Comparison of ENCODE assay signal across 17 cellular contexts in the genomic region with DNA sequence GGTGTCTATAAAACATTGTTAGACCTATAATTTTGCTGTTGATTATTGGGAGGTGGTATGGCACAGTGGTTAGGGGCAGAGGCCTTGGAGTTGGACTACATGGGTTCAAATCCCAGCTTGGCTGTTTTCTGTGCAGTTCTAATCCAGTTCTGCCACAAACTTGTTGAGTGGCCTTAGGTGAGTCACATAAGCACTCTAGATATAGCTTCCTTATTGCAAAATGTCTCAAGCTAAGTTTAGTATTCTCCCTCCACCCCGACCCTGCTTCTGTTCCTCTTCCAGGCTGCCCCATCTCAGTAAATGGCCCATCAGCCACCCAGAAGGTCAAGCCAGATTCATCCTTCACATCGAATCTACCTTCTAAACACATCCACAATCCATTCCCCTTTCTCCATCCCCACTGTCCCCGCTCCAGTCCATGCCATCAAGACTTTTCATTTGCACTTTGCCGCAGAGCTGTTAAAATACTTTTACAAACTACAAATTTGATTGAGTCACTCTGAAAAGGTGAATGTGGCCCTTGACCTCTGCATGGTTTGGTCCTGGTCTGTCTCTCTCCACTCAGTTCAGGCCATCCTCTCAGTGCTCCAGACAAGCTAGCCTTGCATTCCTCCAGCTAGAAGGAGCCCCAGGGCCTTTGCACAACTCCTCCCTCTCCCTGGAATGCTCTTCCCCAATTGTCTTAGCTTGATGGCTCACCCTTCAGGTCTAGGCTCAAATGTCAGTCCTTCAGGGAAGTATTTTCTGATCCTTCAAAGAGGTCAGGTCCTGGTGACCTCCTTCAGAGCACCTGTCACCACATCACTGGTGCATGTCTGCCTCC. TPM values are rescaled to one million over a fixed set of nuclear protein-coding genes. Genes with fewer than 3 reads are reported as not detected.
A peak's percentile ranks its signal among the peaks of the same experiment; 100 is the strongest.
DNase-seq lines count a peak whose midpoint lies in the region; ATAC-seq, FAIRE-seq and TF ChIP-seq lines count a peak whose summit lies in the region.
"Had no signal": no experiment of that assay in that cellular context is flagged by ENCODE, and none has a peak within 500 bp of the region (broad histone marks: within the 10 kb centered on the region; RNA-seq: fewer than 3 reads in every experiment).

No MANE protein-coding gene starts in this region.

- WGBS in HepG2 (ENCODE audit: low lambda C conversion rate), result 77% methylated on average over 4 of the region's 4 CpGs
- WGBS in transverse colon (ENCODE audit: low coverage in 1 of 2), 2 donors, result 83 to 88% methylated on average over 4 of the region's 4 CpGs

- H4K20me1 ChIP-seq in HepG2 (ENCODE audit: insufficient read depth, low read length), result no peaks in the 10 kb centered on the region

- no peak overlapping the region for H2AFZ ChIP-seq in HepG2 (ENCODE audit: low read length)

- H3K27me3 ChIP-seq in HepG2 (ENCODE audit: control insufficient read depth in 1 of 2, insufficient read depth in 2 of 2, low read length in 2 of 2) (no peaks in the 10 kb centered on the region), transverse colon (no peaks in the 10 kb centered on the region)
- H3K27me3 ChIP-seq: suprapubic skin had no signal

- TF ChIP-seq POLR2A in HepG2 (IDR thresholded peaks at IDR 0.05; ENCODE audit: insufficient read depth in 1 of 2, low read depth in 2 of 2, low read length in 2 of 2) (no peak), transverse colon (IDR thresholded peaks at IDR 0.05) (no peak)

- no peaks in the 10 kb centered on the region for H3K79me2 ChIP-seq in HepG2 (ENCODE audit: insufficient read depth, low read length)

- TF ChIP-seq CTCF in VCaP (conservative IDR thresholded peaks at IDR 0.05), result no peak
- no peak for TF ChIP-seq CTCF in HepG2 (CRISPR knock-in tag; IDR thresholded peaks at IDR 0.05)
- TF ChIP-seq CTCF in transverse colon (IDR thresholded peaks at IDR 0.05), result no peak

- TSS peak; percentile 73 for BruUV-seq in HepG2 (replicated peaks; lab: Mats Ljungman, UMichigan)

- H3K9me3 ChIP-seq in HepG2 (ENCODE audit: low read length), result no peaks in the 10 kb centered on the region
- H3K9me3 ChIP-seq in transverse colon, result no peaks in the 10 kb centered on the region
- H3K9me3 ChIP-seq: suprapubic skin had no signal

- H3K36me3 ChIP-seq in HepG2 (replicated peaks in 1 of 2; ENCODE audit: control insufficient read depth in 1 of 2, insufficient read depth in 2 of 2, low read length in 2 of 2) (peaks cover 12 to 36% of the 10 kb centered on the region in 2 experiments), transverse colon (peaks cover 0 to 23% (median 4%) of the 10 kb centered on the region in 4 donors)

- ATAC-seq in HepG2, result peak; percentile 3; the same call in 1 of the 3 replicates
- ATAC-seq in GM19351 (IDR thresholded peaks at IDR 0.05; ENCODE audit: unreplicated experiment), result no peak

- TF ChIP-seq EP300 in HepG2 (IDR thresholded peaks at IDR 0.05; ENCODE audit: low read depth in 2 of 2, low read length in 2 of 2) (no peak), HepG2 (CRISPR knock-in tag; IDR thresholded peaks at IDR 0.05; ENCODE audit: borderline replicate concordance) (no peak), transverse colon (IDR thresholded peaks at IDR 0.05; ENCODE audit: low read depth) (no peak)

- peak overlapping the region; percentile 71 for H3K9ac ChIP-seq in HepG2 (ENCODE audit: insufficient read depth, low read depth, low read length)

- H3K4me1 ChIP-seq in HepG2 (ENCODE audit: insufficient read depth, low read length) (peaks cover 92% of the 10 kb centered on the region), transverse colon (peaks cover 11 to 54% (median 41%) of the 10 kb centered on the region in 4 donors)

- DNase-seq in SKM-1 treated with dmso at 0.1 percent for 144 hours (lab: John Stamatoyannopoulos, UW; ENCODE audit: unreplicated experiment) (peak; percentile 23), SKM-1 (lab: John Stamatoyannopoulos, UW; ENCODE audit: unreplicated experiment) (no peak), HepG2 (ENCODE audit: low spot score) (no peak), transverse colon (no peak), NCI-H2227 (lab: John Stamatoyannopoulos, UW; ENCODE audit: unreplicated experiment) (no peak)
- no peak for DNase-seq in stimulated activated CD4-positive, alpha-beta T cell treated with anti-CD3 and anti-CD28 coated beads, Interleukin-4, amount 100 ng/mL, for 4 hours
- DNase-seq: activated CD4-positive, alpha-beta T cell treated with anti-CD3 and anti-CD28 coated beads for 1 hour; cerebellar nuclear complex; GDM1; immature natural killer cell; KBM-7; NCI-H1436 treated with DMSO at 0.1 percent for 48 hours; NCI-H446 treated with DMSO at 0.1 percent for 48 hours had no signal

- in situ Hi-C loops in HepG2 (cut with HindIII; ENCODE audit: extremely low pct_ligation_motif_present, low pct_unique_long_range_greater_than_20kb), result no loop called here
- in situ Hi-C loops in transverse colon (cut with MboI; ENCODE audit: low pct_ligation_motif_present in 1 of 4, low pct_unique_long_range_greater_than_20kb in 1 of 4, low sequenced_read_pairs in 3 of 4), result no loop called here

- intact Hi-C loops in HepG2 (cut with micrococcal nuclease; ENCODE audit: unreplicated experiment), result no loop called here
- intact Hi-C loops in transverse colon (cut with DNase I; ENCODE audit: low total_unique reads), result no loop called here

- peak overlapping the region in 2 of 3 experiments; percentile 17 to 31; a peak in 2 of 6 replicates for H3K4me3 ChIP-seq in HepG2 (replicated peaks in 1 of 3; ENCODE audit: insufficient read depth in 1 of 3, low read depth in 2 of 3, low read length in 3 of 3)
- no peak overlapping the region for H3K4me3 ChIP-seq in transverse colon
- H3K4me3 ChIP-seq: suprapubic skin had no signal

- no peak for TF ChIP-seq RAD21 in HepG2 (CRISPR knock-in tag; IDR thresholded peaks at IDR 0.05)

- CTCF ChIA-PET in HepG2 (lab: Yijun Ruan, JAX; ENCODE audit: low intra/inter-chr PET ratio, low total read pairs), result interaction anchor here (1.8 kb wide), 1 partner anchor 14 kb away, joined by 4 read pairs; a partner anchor contains a TSS

- POLR2A ChIA-PET in HepG2 (lab: Yijun Ruan, JAX), result interaction anchor here (1.1 to 3.1 kb wide), 15 partner anchors 7 to 112 kb away, joined by 3 to 29 read pairs (median 6); a partner anchor contains a TSS

- FAIRE-seq in HepG2 (lab: Jason Lieb, UNC), result peak; percentile 55
- FAIRE-seq: A204.1 had no signal

- H3K27ac ChIP-seq in VCaP (peak overlapping the region; percentile 71), HepG2 (ENCODE audit: extremely low read length, insufficient read depth, low read length) (peak overlapping the region; percentile 97), transverse colon (peak overlapping the region; percentile 81 to 91 (median 88))
- H3K27ac ChIP-seq: suprapubic skin had no signal

- H3K4me2 ChIP-seq in HepG2 (ENCODE audit: low read depth, low read length), result peak overlapping the region; percentile 77

RNA-seq across cellular contexts. Expression of a gene that starts 10.0 kb away (rescaled TPM):
- total RNA-seq in HepG2 (2016; rRNA removed; fragmentation: Illumina TruSeq; extraction: Trizol), result 23.0 and 23.1 TPM in 2 replicates
- total RNA-seq in HepG2 (2016; cell fraction: cytosol; rRNA removed; fragmentation: Illumina TruSeq; extraction: Trizol; ENCODE audit: low read depth), result 9.0 and 12.1 TPM in 2 replicates
- total RNA-seq in HepG2 (2016; cell fraction: insoluble cytoplasmic fraction; rRNA removed; fragmentation: Illumina TruSeq; extraction: Trizol), result 24.5 and 26.6 TPM in 2 replicates
- total RNA-seq in HepG2 (2016; cell fraction: membrane; rRNA removed; fragmentation: Illumina TruSeq; extraction: Trizol), result 14.8 and 21.9 TPM in 2 replicates
- total RNA-seq in HepG2 (2016; cell fraction: nucleus; rRNA removed; fragmentation: Illumina TruSeq; extraction: Trizol), result 20.3 and 23.2 TPM in 2 replicates
- polyA plus RNA-seq in HepG2 (2011; rRNA removed), result 38.5 and 52.1 TPM in 2 replicates
- polyA plus RNA-seq in HepG2 (2011; cell fraction: cytosol; rRNA removed), result 42.5 and 45.1 TPM in 2 replicates
- polyA plus RNA-seq in HepG2 (2011; cell fraction: nucleus; rRNA removed), result 48.3 and 66.3 TPM in 2 replicates
- 22.4 and 28.2 TPM in 2 replicates for polyA plus RNA-seq in HepG2 (2012)
- polyA plus RNA-seq in HepG2 (2016; cell fraction: cytosol; fragmentation: Illumina TruSeq; extraction: Trizol; ENCODE audit: low read depth), result 3.9 and 7.9 TPM in 2 replicates
- 21.1 and 26.6 TPM in 2 replicates for polyA plus RNA-seq in HepG2 (2016; cell fraction: insoluble cytoplasmic fraction; fragmentation: Illumina TruSeq; extraction: Trizol; ENCODE audit: low read depth)
- 9.6 and 14.6 TPM in 2 replicates for polyA plus RNA-seq in HepG2 (2016; cell fraction: membrane; fragmentation: Illumina TruSeq; extraction: Trizol; ENCODE audit: low read depth)
- 59.1 and 62.1 TPM in 2 replicates for polyA plus RNA-seq in HepG2 (2016; cell fraction: nucleus; fragmentation: Illumina TruSeq; extraction: Trizol; ENCODE audit: insufficient read depth, low read depth)
- polyA minus RNA-seq in HepG2 (2011; rRNA and poly(A)+ RNA removed; ENCODE audit: low replicate concordance), result 23.3 and 44.1 TPM in 2 replicates
- polyA minus RNA-seq in HepG2 (2011; cell fraction: cytosol; rRNA and poly(A)+ RNA removed), result 15.5 and 15.6 TPM in 2 replicates
- 18.0 and 26.0 TPM in 2 replicates for polyA minus RNA-seq in HepG2 (2011; cell fraction: nucleus; rRNA and poly(A)+ RNA removed)
- 100 to 1,000 TPM; 156 to 269 (median 237) TPM for total RNA-seq in transverse colon

RNA-seq across cellular contexts. Expression of a gene that starts 14.3 kb away (rescaled TPM):
- total RNA-seq in HepG2 (2016; rRNA removed; fragmentation: Illumina TruSeq; extraction: Trizol) (21.8 and 23.0 TPM in 2 replicates), transverse colon (100 to 1,000 TPM in 1 of 4 donors, 10 to 100 TPM in 3; 18.5 to 107 (median 63.0) TPM)
- total RNA-seq in HepG2 (2016; cell fraction: cytosol; rRNA removed; fragmentation: Illumina TruSeq; extraction: Trizol; ENCODE audit: low read depth), result 5.0 and 5.9 TPM in 2 replicates
- 21.5 and 22.8 TPM in 2 replicates for total RNA-seq in HepG2 (2016; cell fraction: insoluble cytoplasmic fraction; rRNA removed; fragmentation: Illumina TruSeq; extraction: Trizol)
- 9.1 and 9.2 TPM in 2 replicates for total RNA-seq in HepG2 (2016; cell fraction: membrane; rRNA removed; fragmentation: Illumina TruSeq; extraction: Trizol)
- 16.1 and 20.0 TPM in 2 replicates for total RNA-seq in HepG2 (2016; cell fraction: nucleus; rRNA removed; fragmentation: Illumina TruSeq; extraction: Trizol)
- polyA plus RNA-seq in HepG2 (2011; rRNA removed), result 30.1 and 40.5 TPM in 2 replicates
- 15.7 and 16.1 TPM in 2 replicates for polyA plus RNA-seq in HepG2 (2011; cell fraction: cytosol; rRNA removed)
- 75.9 and 98.7 TPM in 2 replicates for polyA plus RNA-seq in HepG2 (2011; cell fraction: nucleus; rRNA removed)
- 48.3 and 58.9 TPM in 2 replicates for polyA plus RNA-seq in HepG2 (2012)
- polyA plus RNA-seq in HepG2 (2016; cell fraction: cytosol; fragmentation: Illumina TruSeq; extraction: Trizol; ENCODE audit: low read depth), result 6.7 and 7.3 TPM in 2 replicates
- 21.4 and 28.7 TPM in 2 replicates for polyA plus RNA-seq in HepG2 (2016; cell fraction: insoluble cytoplasmic fraction; fragmentation: Illumina TruSeq; extraction: Trizol; ENCODE audit: low read depth)
- 8.7 and 9.0 TPM in 2 replicates for polyA plus RNA-seq in HepG2 (2016; cell fraction: membrane; fragmentation: Illumina TruSeq; extraction: Trizol; ENCODE audit: low read depth)
- polyA plus RNA-seq in HepG2 (2016; cell fraction: nucleus; fragmentation: Illumina TruSeq; extraction: Trizol; ENCODE audit: insufficient read depth, low read depth), result 44.4 and 47.1 TPM in 2 replicates
- 22.4 and 56.5 TPM in 2 replicates for polyA minus RNA-seq in HepG2 (2011; rRNA and poly(A)+ RNA removed; ENCODE audit: low replicate concordance)
- 9.6 and 11.1 TPM in 2 replicates for polyA minus RNA-seq in HepG2 (2011; cell fraction: cytosol; rRNA and poly(A)+ RNA removed)
- polyA minus RNA-seq in HepG2 (2011; cell fraction: nucleus; rRNA and poly(A)+ RNA removed), result 31.4 and 34.3 TPM in 2 replicates

RNA-seq across cellular contexts. Expression of a gene that starts 23.7 kb away (rescaled TPM):
- total RNA-seq in HepG2 (2016; rRNA removed; fragmentation: Illumina TruSeq; extraction: Trizol) (77.2 and 93.1 TPM in 2 replicates), transverse colon (10 to 100 TPM in 3 of 4 donors, 1 to 10 TPM in 1; 4.2 to 58.7 (median 24.4) TPM)
- total RNA-seq in HepG2 (2016; cell fraction: cytosol; rRNA removed; fragmentation: Illumina TruSeq; extraction: Trizol; ENCODE audit: low read depth), result 16.4 and 16.7 TPM in 2 replicates
- total RNA-seq in HepG2 (2016; cell fraction: insoluble cytoplasmic fraction; rRNA removed; fragmentation: Illumina TruSeq; extraction: Trizol), result 79.2 and 96.3 TPM in 2 replicates
- 47.2 and 48.0 TPM in 2 replicates for total RNA-seq in HepG2 (2016; cell fraction: membrane; rRNA removed; fragmentation: Illumina TruSeq; extraction: Trizol)
- 34.4 and 38.5 TPM in 2 replicates for total RNA-seq in HepG2 (2016; cell fraction: nucleus; rRNA removed; fragmentation: Illumina TruSeq; extraction: Trizol)
- polyA plus RNA-seq in HepG2 (2011; rRNA removed), result 25.9 and 36.0 TPM in 2 replicates
- polyA plus RNA-seq in HepG2 (2011; cell fraction: cytosol; rRNA removed), result 23.9 and 28.7 TPM in 2 replicates
- 30.3 and 34.7 TPM in 2 replicates for polyA plus RNA-seq in HepG2 (2011; cell fraction: nucleus; rRNA removed)
- polyA plus RNA-seq in HepG2 (2012), result 17.9 and 29.2 TPM in 2 replicates
- 15.0 and 17.3 TPM in 2 replicates for polyA plus RNA-seq in HepG2 (2016; cell fraction: cytosol; fragmentation: Illumina TruSeq; extraction: Trizol; ENCODE audit: low read depth)
- 103 and 111 TPM in 2 replicates for polyA plus RNA-seq in HepG2 (2016; cell fraction: insoluble cytoplasmic fraction; fragmentation: Illumina TruSeq; extraction: Trizol; ENCODE audit: low read depth)
- polyA plus RNA-seq in HepG2 (2016; cell fraction: membrane; fragmentation: Illumina TruSeq; extraction: Trizol; ENCODE audit: low read depth), result 40.3 and 43.4 TPM in 2 replicates
- polyA plus RNA-seq in HepG2 (2016; cell fraction: nucleus; fragmentation: Illumina TruSeq; extraction: Trizol; ENCODE audit: insufficient read depth, low read depth), result 75.6 and 79.1 TPM in 2 replicates
- polyA minus RNA-seq in HepG2 (2011; rRNA and poly(A)+ RNA removed; ENCODE audit: low replicate concordance), result 17.7 and 85.1 TPM in 2 replicates
- 7.1 and 10.4 TPM in 2 replicates for polyA minus RNA-seq in HepG2 (2011; cell fraction: cytosol; rRNA and poly(A)+ RNA removed)
- polyA minus RNA-seq in HepG2 (2011; cell fraction: nucleus; rRNA and poly(A)+ RNA removed), result 12.1 and 14.3 TPM in 2 replicates

RNA-seq across cellular contexts. Expression of a gene that starts 23.8 kb away (rescaled TPM):
- total RNA-seq in HepG2 (2016; rRNA removed; fragmentation: Illumina TruSeq; extraction: Trizol) (0.18 and 0.31 TPM in 2 replicates), transverse colon (under 1 TPM in 1 of 4 donors, not detected in 3; 0.75 TPM)
- 1.0 and 1.1 TPM in 2 replicates for total RNA-seq in HepG2 (2016; cell fraction: cytosol; rRNA removed; fragmentation: Illumina TruSeq; extraction: Trizol; ENCODE audit: low read depth)
- total RNA-seq in HepG2 (2016; cell fraction: insoluble cytoplasmic fraction; rRNA removed; fragmentation: Illumina TruSeq; extraction: Trizol), result 0.22 and 0.30 TPM in 2 replicates
- 0.86 and 1.2 TPM in 2 replicates for total RNA-seq in HepG2 (2016; cell fraction: membrane; rRNA removed; fragmentation: Illumina TruSeq; extraction: Trizol)
- total RNA-seq in HepG2 (2016; cell fraction: nucleus; rRNA removed; fragmentation: Illumina TruSeq; extraction: Trizol), result 0.31 and 0.34 TPM in 2 replicates
- 0.14 and 0.24 TPM in 2 replicates for polyA plus RNA-seq in HepG2 (2011; rRNA removed)
- polyA plus RNA-seq in HepG2 (2011; cell fraction: cytosol; rRNA removed), result 0.13 and 0.21 TPM in 2 replicates
- polyA plus RNA-seq in HepG2 (2011; cell fraction: nucleus; rRNA removed), result 0.13 and 0.16 TPM in 2 replicates
- 0.16 and 0.21 TPM in 2 replicates for polyA plus RNA-seq in HepG2 (2012)
- polyA plus RNA-seq in HepG2 (2016; cell fraction: cytosol; fragmentation: Illumina TruSeq; extraction: Trizol; ENCODE audit: low read depth), result 0.17 and 0.55 TPM in 2 replicates
- polyA plus RNA-seq in HepG2 (2016; cell fraction: insoluble cytoplasmic fraction; fragmentation: Illumina TruSeq; extraction: Trizol; ENCODE audit: low read depth), result 0.55 and 0.64 TPM in 2 replicates
- 0.66 and 0.74 TPM in 2 replicates for polyA plus RNA-seq in HepG2 (2016; cell fraction: membrane; fragmentation: Illumina TruSeq; extraction: Trizol; ENCODE audit: low read depth)
- polyA plus RNA-seq in HepG2 (2016; cell fraction: nucleus; fragmentation: Illumina TruSeq; extraction: Trizol; ENCODE audit: insufficient read depth, low read depth), result 0.22 and 0.23 TPM in 2 replicates
- 0.46 and 3.7 TPM in 2 replicates for polyA minus RNA-seq in HepG2 (2011; rRNA and poly(A)+ RNA removed; ENCODE audit: low replicate concordance)
- polyA minus RNA-seq in HepG2 (2011; cell fraction: cytosol; rRNA and poly(A)+ RNA removed), result 0.26 and 0.30 TPM in 2 replicates
- 0.77 and 0.99 TPM in 2 replicates for polyA minus RNA-seq in HepG2 (2011; cell fraction: nucleus; rRNA and poly(A)+ RNA removed)

RNA-seq across cellular contexts. Expression of a gene that starts 37.4 kb away (rescaled TPM):
- 0.09 and 0.13 TPM in 2 replicates for total RNA-seq in HepG2 (2016; rRNA removed; fragmentation: Illumina TruSeq; extraction: Trizol)
- total RNA-seq in HepG2 (2016; cell fraction: cytosol; rRNA removed; fragmentation: Illumina TruSeq; extraction: Trizol; ENCODE audit: low read depth), result 0.09 TPM in 1 of 2 replicates, not detected in the other
- 0.17 and 0.18 TPM in 2 replicates for total RNA-seq in HepG2 (2016; cell fraction: insoluble cytoplasmic fraction; rRNA removed; fragmentation: Illumina TruSeq; extraction: Trizol)
- 0.06 and 0.21 TPM in 2 replicates for total RNA-seq in HepG2 (2016; cell fraction: membrane; rRNA removed; fragmentation: Illumina TruSeq; extraction: Trizol)
- total RNA-seq in HepG2 (2016; cell fraction: nucleus; rRNA removed; fragmentation: Illumina TruSeq; extraction: Trizol), result 0.19 and 0.22 TPM in 2 replicates
- 0.26 and 0.37 TPM in 2 replicates for polyA plus RNA-seq in HepG2 (2011; rRNA removed)
- 0.31 and 0.40 TPM in 2 replicates for polyA plus RNA-seq in HepG2 (2011; cell fraction: cytosol; rRNA removed)
- 0.53 and 0.57 TPM in 2 replicates for polyA plus RNA-seq in HepG2 (2011; cell fraction: nucleus; rRNA removed)
- polyA plus RNA-seq in HepG2 (2012), result 0.20 and 0.25 TPM in 2 replicates
- polyA plus RNA-seq in HepG2 (2016; cell fraction: cytosol; fragmentation: Illumina TruSeq; extraction: Trizol; ENCODE audit: low read depth), result 0.07 and 0.14 TPM in 2 replicates
- 0.10 TPM in 1 of 2 replicates, not detected in the other for polyA plus RNA-seq in HepG2 (2016; cell fraction: insoluble cytoplasmic fraction; fragmentation: Illumina TruSeq; extraction: Trizol; ENCODE audit: low read depth)
- 0.08 and 0.09 TPM in 2 replicates for polyA plus RNA-seq in HepG2 (2016; cell fraction: membrane; fragmentation: Illumina TruSeq; extraction: Trizol; ENCODE audit: low read depth)
- 0.47 TPM in 1 of 2 replicates, not detected in the other for polyA plus RNA-seq in HepG2 (2016; cell fraction: nucleus; fragmentation: Illumina TruSeq; extraction: Trizol; ENCODE audit: insufficient read depth, low read depth)
- 0.12 TPM in 1 of 2 replicates, not detected in the other for polyA minus RNA-seq in HepG2 (2011; rRNA and poly(A)+ RNA removed; ENCODE audit: low replicate concordance)
- not detected in 2 replicates for polyA minus RNA-seq in HepG2 (2011; cell fraction: cytosol; rRNA and poly(A)+ RNA removed)
- 0.25 TPM in 1 of 2 replicates, not detected in the other for polyA minus RNA-seq in HepG2 (2011; cell fraction: nucleus; rRNA and poly(A)+ RNA removed)
- 10 to 100 TPM in 3 of 4 donors, 1 to 10 TPM in 1; 9.0 to 36.8 (median 26.8) TPM for total RNA-seq in transverse colon

Comparison
In these comparisons a context has a peak if more than half of its experiments do, and no peak if none do; other contexts are left out.
1. H3K4me3 ChIP-seq: peak in HepG2 (2 of 3); none in transverse colon (0 of 4).
2. Peak in every context shown above with its lines, with median percentiles within 50 percentile points of each other: H3K27ac ChIP-seq.